Comparison of ENCODE assay signal across 25 cellular contexts in the genomic region with DNA sequence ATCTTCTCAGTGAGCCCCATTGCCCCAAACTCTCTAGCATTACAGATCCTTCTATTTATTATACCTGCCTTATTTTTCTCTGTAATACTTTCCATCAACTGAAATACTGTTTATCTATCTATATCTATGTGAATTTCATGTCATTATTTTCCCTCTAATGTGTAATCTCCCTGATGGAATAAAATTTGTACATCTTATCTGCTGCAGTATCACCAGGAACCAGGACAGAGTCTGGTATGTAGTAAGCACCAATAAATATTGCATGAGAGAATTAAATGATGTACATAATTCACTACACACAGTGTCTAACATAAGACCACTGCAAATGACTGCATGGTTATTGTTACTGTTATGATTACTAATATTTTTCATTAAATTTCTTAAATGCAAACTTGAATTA.
"Had no signal": no experiment of that assay in that cellular context is flagged by ENCODE, and none has a peak within 500 bp of the region (broad histone marks: within the 10 kb centered on the region; RNA-seq: fewer than 3 reads in every experiment).

No MANE protein-coding gene starts in this region.

- H3K27me3 ChIP-seq: stomach, suprapubic skin, testis, thyroid gland, tibial artery, tibial nerve, transverse colon, upper lobe of left lung, upper lobe of right lung, uterus, vagina had no signal

- H3K9me3 ChIP-seq: stomach, suprapubic skin, testis, thoracic aorta, thyroid gland, tibial artery, tibial nerve, transverse colon, upper lobe of left lung, upper lobe of right lung, uterus, vagina had no signal

- H3K36me3 ChIP-seq: stomach, suprapubic skin, thoracic aorta, thyroid gland, tibial artery, tibial nerve, transverse colon, upper lobe of left lung, upper lobe of right lung, uterus, vagina had no signal

- H3K27ac ChIP-seq: stomach, suprapubic skin, testis, thoracic aorta, thyroid gland, tibial artery, tibial nerve, transverse colon, upper lobe of left lung, upper lobe of right lung, uterus, vagina had no signal

- H3K4me3 ChIP-seq: stomach, suprapubic skin, testis, thoracic aorta, thyroid gland, tibial artery, tibial nerve, transverse colon, upper lobe of left lung, upper lobe of right lung, uterus, vagina had no signal

- DNase-seq: stimulated activated CD4-positive, alpha-beta T cell treated with anti-CD3 and anti-CD28 coated beads, Interleukin-2, amount 100 ng/mL, for 48 hours; stimulated activated CD4-positive, alpha-beta T cell treated with anti-CD3 and anti-CD28 coated beads, Interleukin-4, amount 100 ng/mL, for 1 hour; stimulated activated CD4-positive, alpha-beta T cell treated with anti-CD3 and anti-CD28 coated beads, Interleukin-4, amount 100 ng/mL, for 24 hours; stimulated activated CD4-positive, alpha-beta T cell treated with anti-CD3 and anti-CD28 coated beads, Interleukin-4, amount 100 ng/mL, for 4 hours; stimulated activated CD8-positive, alpha-beta memory T cell treated with anti-CD3 and anti-CD28 coated beads, Interleukin-4, amount 100 ng/mL, for 48 hours; stimulated activated naive B cell treated with anti-CD40 and anti-IgM and Interleukin-4, amounts not matched to agents 10 μg/mL and 1 μg/mL and 100 μg/mL, for 72 hours; stimulated activated naive CD4-positive, alpha-beta T cell; stimulated activated naive CD4-positive, alpha-beta T cell treated with Interleukin-2 at 50 U/mL for 16 hours; stimulated activated naive CD8-positive, alpha-beta T cell treated with anti-CD3 and anti-CD28 coated beads, Interleukin-15, amount 100 ng/mL, for 72 hours; stimulated activated naive CD8-positive, alpha-beta T cell treated with anti-CD3 and anti-CD28 coated beads, Interleukin-15, Interleukin-2, amounts not matched to agents 100 U/mL and 50 U/mL, for 24 hours; stomach; substantia nigra; testis; thyroid gland; tibial artery; transverse colon; trophoblast cell; upper lobe of left lung; upper lobe of right lung; uterus had no signal

- ATAC-seq: stimulated activated effector memory CD8-positive, alpha-beta T cell treated with anti-CD3 and anti-CD28 coated beads, Interleukin-12 subunit alpha, Interleukin-12 subunit beta, amount 100 ng/mL, for 72 hours; stimulated activated naive B cell treated with anti-CD40 and anti-IgM and Interleukin-4, amounts not matched to agents 10 μg/mL and 1 μg/mL and 100 μg/mL, for 72 hours; stimulated activated naive CD8-positive, alpha-beta T cell treated with anti-CD3 and anti-CD28 coated beads, Interleukin-15, amount 100 ng/mL, for 72 hours; stimulated activated naive CD8-positive, alpha-beta T cell treated with anti-CD3 and anti-CD28 coated beads, Interleukin-15, Interleukin-2, amounts not matched to agents 100 U/mL and 50 U/mL, for 24 hours; upper lobe of right lung had no signal

- H3K4me1 ChIP-seq: stomach, suprapubic skin, testis, thyroid gland, tibial artery, tibial nerve, transverse colon, upper lobe of left lung, upper lobe of right lung, uterus, vagina had no signal
